In genomic region chr1:62962794-62963776, GRCh38 we compare ENCODE assay signal across 9 cellular contexts.
DNase-seq lines count a peak whose midpoint lies in the region; FAIRE-seq and TF ChIP-seq lines count a peak whose summit lies in the region.
"Had no signal": no experiment of that assay in that cellular context is flagged by ENCODE, and none has a peak within 500 bp of the region (broad histone marks: within the 10 kb centered on the region; RNA-seq: fewer than 3 reads in every experiment).

No MANE protein-coding gene starts in this region.

- peaks cover 7% of the 10 kb centered on the region for H3K27me3 Mint-ChIP-seq in activated CD4-positive, alpha-beta T cell treated with anti-CD3 and anti-CD28 coated beads, Interleukin-2, amount 10 ng/mL, durations not matched to agents 24 days and 14 days

- DNase-seq in activated CD4-positive, alpha-beta T cell treated with anti-CD3 and anti-CD28 coated beads, Interleukin-2, amount 10 ng/mL, durations not matched to agents 24 days and 14 days: peak; percentile 61
- DNase-seq in activated CD4-positive, alpha-beta T cell treated with anti-CD3 and anti-CD28 coated beads for 1 hour: no peak
- DNase-seq in H54 (ENCODE audit: insufficient read length, low spot score) (peak; percentile 57), NCI-H2107 (lab: John Stamatoyannopoulos, UW) (peak; percentile 26), astrocyte of the hippocampus (ENCODE audit: low read depth, low spot score) (peak; percentile 65), kidney glomerular epithelial cell (lab: John Stamatoyannopoulos, UW) (peak; percentile 8), NCI-H1694 treated with DMSO at 0.1 percent for 48 hours (lab: John Stamatoyannopoulos, UW) (no peak)
- DNase-seq in central memory CD4-positive, alpha-beta T cell: no peak

- intact Hi-C loops in activated CD4-positive, alpha-beta T cell treated with anti-CD3 and anti-CD28 coated beads, Interleukin-2, amount 10 ng/mL, durations not matched to agents 24 days and 14 days (cut with micrococcal nuclease): no loop called here

- FAIRE-seq in H54 (lab: Jason Lieb, UNC): peak; percentile 65

- H3K4me1 Mint-ChIP-seq in activated CD4-positive, alpha-beta T cell treated with anti-CD3 and anti-CD28 coated beads, Interleukin-2, amount 10 ng/mL, durations not matched to agents 24 days and 14 days: no peaks in the 10 kb centered on the region
- H3K4me1 Mint-ChIP-seq: central memory CD8-positive, alpha-beta T cell had no signal

- no peaks in the 10 kb centered on the region for H3K36me3 Mint-ChIP-seq in activated CD4-positive, alpha-beta T cell treated with anti-CD3 and anti-CD28 coated beads, Interleukin-2, amount 10 ng/mL, durations not matched to agents 24 days and 14 days (ENCODE audit: low read depth)

- H3K9me3 Mint-ChIP-seq in activated CD4-positive, alpha-beta T cell treated with anti-CD3 and anti-CD28 coated beads, Interleukin-2, amount 10 ng/mL, durations not matched to agents 24 days and 14 days: no peaks in the 10 kb centered on the region
- H3K9me3 Mint-ChIP-seq: central memory CD8-positive, alpha-beta T cell had no signal

- TF ChIP-seq POLR2A in H54 (IDR thresholded peaks at IDR 0.05; ENCODE audit: low read depth, low read length): no peak

- no peak overlapping the region for H3K4me3 Mint-ChIP-seq in activated CD4-positive, alpha-beta T cell treated with anti-CD3 and anti-CD28 coated beads, Interleukin-2, amount 10 ng/mL, durations not matched to agents 24 days and 14 days
- H3K4me3 Mint-ChIP-seq: central memory CD8-positive, alpha-beta T cell had no signal

- no peak overlapping the region for H3K27ac Mint-ChIP-seq in activated CD4-positive, alpha-beta T cell treated with anti-CD3 and anti-CD28 coated beads, Interleukin-2, amount 10 ng/mL, durations not matched to agents 24 days and 14 days

Comparison
In these comparisons a context has a peak if more than half of its experiments do, and no peak if none do; other contexts are left out.
1. DNase-seq: peak in activated CD4-positive, alpha-beta T cell treated with anti-CD3 and anti-CD28 coated beads, Interleukin-2, amount 10 ng/mL, durations not matched to agents 24 days and 14 days (single experiment), H54 (single experiment), NCI-H2107 (single experiment), astrocyte of the hippocampus (single experiment) and kidney glomerular epithelial cell (single experiment); none in activated CD4-positive, alpha-beta T cell treated with anti-CD3 and anti-CD28 coated beads for 1 hour (single experiment), central memory CD4-positive, alpha-beta T cell (single experiment) and NCI-H1694 treated with DMSO at 0.1 percent for 48 hours (single experiment).